In the genomic region with DNA sequence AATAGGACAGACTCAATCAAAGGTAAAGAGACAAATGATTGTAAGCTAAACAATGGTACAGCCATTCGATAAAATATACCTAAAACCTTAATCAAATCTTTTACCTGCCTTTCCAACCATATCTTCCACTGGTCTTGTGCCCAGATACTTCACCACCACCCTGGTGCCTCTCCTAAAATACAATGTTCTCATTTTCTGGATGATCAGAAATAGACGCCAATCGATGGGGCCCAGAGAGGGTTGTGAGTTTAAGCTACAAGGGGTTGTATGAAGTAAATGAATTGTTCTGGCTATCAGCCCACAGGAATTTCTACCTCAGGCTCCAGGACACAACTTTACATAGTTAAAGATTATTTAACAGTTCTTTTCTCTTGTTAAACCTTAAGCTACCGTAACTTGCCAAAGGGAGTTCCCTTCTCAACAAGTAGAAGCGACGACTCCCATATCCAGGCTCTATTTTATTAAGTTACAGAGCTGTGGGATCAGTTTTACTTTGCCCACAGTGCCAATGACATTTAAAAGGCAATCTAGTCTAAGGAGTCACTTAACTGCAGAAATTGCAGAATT, we compare ENCODE assay signal across 26 cellular contexts.
DNase-seq lines count a peak whose midpoint lies in the region; ATAC-seq and TF ChIP-seq lines count a peak whose summit lies in the region.
"Had no signal": no experiment of that assay in that cellular context is flagged by ENCODE, and none has a peak within 500 bp of the region (broad histone marks: within the 10 kb centered on the region; RNA-seq: fewer than 3 reads in every experiment).

No MANE protein-coding gene starts in this region.

- H3K4me1 Mint-ChIP-seq in T-helper 2 cell treated with Interferon-gamma antibody and Interleukin-4, amounts not matched to agents 5 μg/mL and 100 μg/mL, for 36 hours (ENCODE audit: low read depth): peaks cover 40% of the 10 kb centered on the region
- peaks cover 30% of the 10 kb centered on the region for H3K4me1 Mint-ChIP-seq in activated naive CD8-positive, alpha-beta T cell treated with anti-CD3 and anti-CD28 coated beads for 36 hours
- H3K4me1 Mint-ChIP-seq in nephron progenitor cell (peaks cover 5% of the 10 kb centered on the region), immature natural killer cell (no peaks in the 10 kb centered on the region)
- H3K4me1 Mint-ChIP-seq: CD14-positive monocyte, neural crest cell had no signal

- H3K27ac Mint-ChIP-seq in T-helper 2 cell treated with Interferon-gamma antibody and Interleukin-4, amounts not matched to agents 5 μg/mL and 100 μg/mL, for 36 hours: peak overlapping the region; percentile 95
- H3K27ac Mint-ChIP-seq in activated naive CD8-positive, alpha-beta T cell treated with anti-CD3 and anti-CD28 coated beads for 36 hours: peak overlapping the region; percentile 75
- H3K27ac Mint-ChIP-seq in nephron progenitor cell (peak overlapping the region; percentile 20), immature natural killer cell (no peak overlapping the region)

- 91% methylated on average over 6 of the region's 6 CpGs for WGBS in HUES64

- peaks cover 7% of the 10 kb centered on the region for H3K4me1 ChIP-seq in HUES64 (ENCODE audit: insufficient read depth, low read length)
- H3K4me1 ChIP-seq: pancreas, Peyer's patch, suprapubic skin had no signal

- H3K4me3 ChIP-seq in HUES64 (ENCODE audit: low read length): no peak overlapping the region
- H3K4me3 ChIP-seq: lung, mucosa of descending colon, pancreas, Peyer's patch, suprapubic skin had no signal

- H3K27me3 ChIP-seq in HUES64 (ENCODE audit: insufficient read depth, low read length): no peaks in the 10 kb centered on the region
- H3K27me3 ChIP-seq: pancreas, Peyer's patch, suprapubic skin had no signal

- peaks cover 40% of the 10 kb centered on the region for H3K36me3 Mint-ChIP-seq in T-helper 2 cell treated with Interferon-gamma antibody and Interleukin-4, amounts not matched to agents 5 μg/mL and 100 μg/mL, for 36 hours (ENCODE audit: low read depth)
- peaks cover 3% of the 10 kb centered on the region for H3K36me3 Mint-ChIP-seq in activated naive CD8-positive, alpha-beta T cell treated with anti-CD3 and anti-CD28 coated beads for 36 hours
- H3K36me3 Mint-ChIP-seq in nephron progenitor cell (ENCODE audit: low read depth) (peaks cover 22% of the 10 kb centered on the region), immature natural killer cell (no peaks in the 10 kb centered on the region)

- no peak for TF ChIP-seq CTCF in nephron progenitor cell (IDR thresholded peaks at IDR 0.05)

- H3K36me3 ChIP-seq in HUES64 (ENCODE audit: insufficient read depth, low read length): peaks cover 55% of the 10 kb centered on the region

- peaks cover 15% of the 10 kb centered on the region for H3K9me3 Mint-ChIP-seq in T-helper 2 cell treated with Interferon-gamma antibody and Interleukin-4, amounts not matched to agents 5 μg/mL and 100 μg/mL, for 36 hours
- peaks cover 2% of the 10 kb centered on the region for H3K9me3 Mint-ChIP-seq in activated naive CD8-positive, alpha-beta T cell treated with anti-CD3 and anti-CD28 coated beads for 36 hours
- H3K9me3 Mint-ChIP-seq in nephron progenitor cell: no peaks in the 10 kb centered on the region
- no peaks in the 10 kb centered on the region for H3K9me3 Mint-ChIP-seq in immature natural killer cell
- H3K9me3 Mint-ChIP-seq: effector memory CD8-positive, alpha-beta T cell had no signal

- no peaks in the 10 kb centered on the region for H3K27me3 Mint-ChIP-seq in T-helper 2 cell treated with Interferon-gamma antibody and Interleukin-4, amounts not matched to agents 5 μg/mL and 100 μg/mL, for 36 hours (ENCODE audit: low read depth)
- no peaks in the 10 kb centered on the region for H3K27me3 Mint-ChIP-seq in activated naive CD8-positive, alpha-beta T cell treated with anti-CD3 and anti-CD28 coated beads for 36 hours
- peaks cover 3% of the 10 kb centered on the region for H3K27me3 Mint-ChIP-seq in nephron progenitor cell (ENCODE audit: low read depth, poor library complexity)
- peaks cover 0 to 6% (median 6%) of the 10 kb centered on the region in 3 donors for H3K27me3 Mint-ChIP-seq in immature natural killer cell (ENCODE audit: low read depth in 3 of 3)
- H3K27me3 Mint-ChIP-seq: effector memory CD8-positive, alpha-beta T cell had no signal

- peak overlapping the region; percentile 1; the same call in 1 of the 2 replicates for H3K27ac ChIP-seq in HUES64 (ENCODE audit: low read depth, low read length)
- H3K27ac ChIP-seq: Peyer's patch, suprapubic skin had no signal

- no peaks in the 10 kb centered on the region for H3K9me3 ChIP-seq in HUES64 (ENCODE audit: insufficient read depth, low read depth, low read length)
- H3K9me3 ChIP-seq: mucosa of descending colon, pancreas, Peyer's patch, suprapubic skin had no signal

- DNase-seq in T-helper 2 cell treated with Interferon-gamma antibody and Interleukin-4, amounts not matched to agents 5 μg/mL and 100 μg/mL, for 36 hours (ENCODE audit: low spot score): no peak
- DNase-seq in T-helper 2 cell: no peak
- no peak for DNase-seq in activated naive CD8-positive, alpha-beta T cell treated with anti-CD3 and anti-CD28 coated beads for 36 hours
- no peak for DNase-seq in nephron progenitor cell
- DNase-seq in immature natural killer cell: no peak
- DNase-seq in KG1 (lab: John Stamatoyannopoulos, UW): no peak
- DNase-seq: 8988T; activated T-cell treated with anti-CD3 and anti-CD28 coated beads, Interleukin-2, amount 50 U/mL, for 1 hour; caudate nucleus; cortex of kidney; effector memory CD8-positive, alpha-beta T cell; mucosa of descending colon; NCI-H1092 treated with DMSO at 0.1 percent for 48 hours; NCI-H2029; NCI-H526 treated with DMSO at 0.1 percent for 48 hours; pancreas; Peyer's patch; SIG-M5; SW 1271 had no signal

- ATAC-seq in HG03457 (IDR thresholded peaks at IDR 0.05; ENCODE audit: unreplicated experiment): no peak
- ATAC-seq: effector memory CD8-positive, alpha-beta T cell; HepG2; mucosa of descending colon had no signal

- H3K9ac ChIP-seq in HUES64 (ENCODE audit: low read depth, low read length): no peak overlapping the region

- H3K4me3 Mint-ChIP-seq in T-helper 2 cell treated with Interferon-gamma antibody and Interleukin-4, amounts not matched to agents 5 μg/mL and 100 μg/mL, for 36 hours: peak overlapping the region; percentile 73
- H3K4me3 Mint-ChIP-seq in activated naive CD8-positive, alpha-beta T cell treated with anti-CD3 and anti-CD28 coated beads for 36 hours: no peak overlapping the region
- H3K4me3 Mint-ChIP-seq in nephron progenitor cell (no peak overlapping the region), immature natural killer cell (no peak overlapping the region)
- H3K4me3 Mint-ChIP-seq: CD14-positive monocyte; effector memory CD8-positive, alpha-beta T cell; neural crest cell had no signal

Comparison
In these comparisons a context has a peak if more than half of its experiments do, and no peak if none do; other contexts are left out.
1. H3K27ac Mint-ChIP-seq: peak in T-helper 2 cell treated with Interferon-gamma antibody and Interleukin-4, amounts not matched to agents 5 μg/mL and 100 μg/mL, for 36 hours (single experiment), activated naive CD8-positive, alpha-beta T cell treated with anti-CD3 and anti-CD28 coated beads for 36 hours (single experiment) and nephron progenitor cell (single experiment); none in immature natural killer cell (0 of 6).